9 cellular contexts compared by ENCODE assay signal in the genomic region with DNA sequence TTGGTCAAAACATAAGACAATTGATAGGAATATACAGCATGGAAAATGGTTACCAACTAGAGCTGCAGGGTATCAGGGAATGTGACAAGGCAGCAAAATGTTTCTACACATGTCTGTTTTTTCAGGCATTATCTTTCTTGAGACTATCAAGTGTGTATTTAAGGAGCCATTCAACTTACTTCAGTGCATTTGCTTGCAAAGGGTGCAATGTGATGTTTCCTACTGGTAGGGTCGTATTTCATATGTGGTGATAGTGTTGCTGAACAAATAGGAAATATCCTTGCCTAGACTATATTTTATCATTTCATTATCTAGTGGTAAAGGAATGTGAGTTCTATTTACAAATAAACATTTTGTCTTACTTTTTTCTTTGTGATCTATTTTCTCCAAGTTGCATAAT. TPM values are rescaled to one million over a fixed set of nuclear protein-coding genes. Genes with fewer than 3 reads are reported as not detected.
DNase-seq lines count a peak whose midpoint lies in the region; ATAC-seq and FAIRE-seq lines count a peak whose summit lies in the region.
"Had no signal": no experiment of that assay in that cellular context is flagged by ENCODE, and none has a peak within 500 bp of the region (broad histone marks: within the 10 kb centered on the region; RNA-seq: fewer than 3 reads in every experiment).

No MANE protein-coding gene starts in this region.

- H3K9ac ChIP-seq in GM23248, result peak overlapping the region; percentile 74

- no peak for FAIRE-seq in frontal cortex (lab: Jason Lieb, UNC)

- no peak for DNase-seq in GM23248
- DNase-seq in NCI-H1105 treated with DMSO at 0.1 percent for 48 hours (lab: John Stamatoyannopoulos, UW), result peak; percentile 39
- DNase-seq in activated T-helper 2 cell treated with anti-CD3 and anti-CD28 coated beads, Interferon-gamma antibody, Interleukin-2, Interleukin-4, amounts not matched to agents 10 μg/mL and 5 μg/mL and 100 μg/mL, durations not matched to agents 14 hours and 24 hours and 36 hours (ENCODE audit: low spot score), result no peak
- peak in 3 of 10 donors; percentile 29 to 56 (median 54) for DNase-seq in naive thymus-derived CD8-positive, alpha-beta T cell
- DNase-seq in GM19240 (ENCODE audit: insufficient read length, low spot score), result no peak
- DNase-seq in DMS79 treated with DMSO at 0.1 percent for 48 hours (lab: John Stamatoyannopoulos, UW), result no peak
- no peak for DNase-seq in frontal cortex (ENCODE audit: low spot score in 2 of 2)
- no peak for DNase-seq in NCI-H526 (lab: John Stamatoyannopoulos, UW)

- peaks cover 75% of the 10 kb centered on the region for H3K4me1 ChIP-seq in GM23248 (ENCODE audit: insufficient read depth)

- peaks cover 79% of the 10 kb centered on the region for H3K4me1 Mint-ChIP-seq in activated T-helper 2 cell treated with anti-CD3 and anti-CD28 coated beads, Interferon-gamma antibody, Interleukin-2, Interleukin-4, amounts not matched to agents 10 μg/mL and 5 μg/mL and 100 μg/mL, durations not matched to agents 14 hours and 24 hours and 36 hours (ENCODE audit: low read depth)
- peaks cover 32 to 94% (median 75%) of the 10 kb centered on the region in 4 donors for H3K4me1 Mint-ChIP-seq in naive thymus-derived CD8-positive, alpha-beta T cell

- H3K4me3 Mint-ChIP-seq in activated T-helper 2 cell treated with anti-CD3 and anti-CD28 coated beads, Interferon-gamma antibody, Interleukin-2, Interleukin-4, amounts not matched to agents 10 μg/mL and 5 μg/mL and 100 μg/mL, durations not matched to agents 14 hours and 24 hours and 36 hours (ENCODE audit: low read depth), result peak overlapping the region; percentile 43
- H3K4me3 Mint-ChIP-seq in naive thymus-derived CD8-positive, alpha-beta T cell, result peak overlapping the region; percentile 47 to 85 (median 78)

- H3K36me3 ChIP-seq in GM23248 (ENCODE audit: low read depth), result no peaks in the 10 kb centered on the region

- H3K36me3 Mint-ChIP-seq in activated T-helper 2 cell treated with anti-CD3 and anti-CD28 coated beads, Interferon-gamma antibody, Interleukin-2, Interleukin-4, amounts not matched to agents 10 μg/mL and 5 μg/mL and 100 μg/mL, durations not matched to agents 14 hours and 24 hours and 36 hours (ENCODE audit: low read depth), result peaks cover 44% of the 10 kb centered on the region
- peaks cover 0 to 24% (median 21%) of the 10 kb centered on the region in 3 donors for H3K36me3 Mint-ChIP-seq in naive thymus-derived CD8-positive, alpha-beta T cell

- 35 to 39% methylated on average over 1 of the region's 1 CpG for WGBS in GM23248 (ENCODE audit: low coverage in 1 of 2, low lambda C conversion rate in 2 of 2, missing lambda C conversion rate in 2 of 2), 2 experiments

- ATAC-seq in naive thymus-derived CD8-positive, alpha-beta T cell, result peak in 1 of 2 donors; percentile 19

- in situ Hi-C loops in GM23248 (cut with MboI), result loop anchor here (25.0 kb wide), 6 partner anchors 394 to 1169 kb away; partner anchors contain the start of genes C1orf53, LHX9 and NEK7

- no peaks in the 10 kb centered on the region for H4K20me1 ChIP-seq in GM23248 (ENCODE audit: insufficient read depth)

- peak overlapping the region; percentile 61 for H3K4me2 ChIP-seq in GM23248 (ENCODE audit: unreplicated experiment)

- no peaks in the 10 kb centered on the region for H3K79me2 ChIP-seq in GM23248 (ENCODE audit: insufficient read depth)

- H3K4me3 ChIP-seq in GM23248, result 0 out of 2 replicates have a peak overlapping the region, but pooled peaks have one; percentile 14

- peak overlapping the region; percentile 49; the same call in 1 of the 2 replicates for H2AFZ ChIP-seq in GM23248

- H3F3A ChIP-seq in GM23248 (ENCODE audit: insufficient read depth), result peaks cover 53% of the 10 kb centered on the region

- peak overlapping the region; percentile 70 for H3K27ac Mint-ChIP-seq in activated T-helper 2 cell treated with anti-CD3 and anti-CD28 coated beads, Interferon-gamma antibody, Interleukin-2, Interleukin-4, amounts not matched to agents 10 μg/mL and 5 μg/mL and 100 μg/mL, durations not matched to agents 14 hours and 24 hours and 36 hours
- peak overlapping the region; percentile 95 to 100 (median 99) for H3K27ac Mint-ChIP-seq in naive thymus-derived CD8-positive, alpha-beta T cell

- no peaks in the 10 kb centered on the region for H3K27me3 ChIP-seq in GM23248 (replicated peaks; ENCODE audit: insufficient read depth)

- H3K9me3 ChIP-seq in GM23248 (ENCODE audit: low read depth), result no peaks in the 10 kb centered on the region

- no peaks in the 10 kb centered on the region for H3K9me2 ChIP-seq in GM23248 (ENCODE audit: insufficient read depth)

- peak overlapping the region; percentile 94 for H3K27ac ChIP-seq in GM23248

- intact Hi-C loops in activated T-helper 2 cell treated with anti-CD3 and anti-CD28 coated beads, Interferon-gamma antibody, Interleukin-2, Interleukin-4, amounts not matched to agents 10 μg/mL and 5 μg/mL and 100 μg/mL, durations not matched to agents 14 hours and 24 hours and 36 hours (cut with micrococcal nuclease), result loop anchor here (1.0 to 10.0 kb wide), 9 partner anchors 12 to 766 kb away; partner anchors contain the start of genes LHX9 and NEK7

- POLR2A ChIA-PET in naive thymus-derived CD8-positive, alpha-beta T cell (lab: Charles Lee), result interaction anchor here (0.7 to 8.4 kb wide), 19 partner anchors 10 to 160 kb away, joined by 3 to 110 read pairs (median 7); partner anchors contain the start of gene PTPRC

- H3K9me3 Mint-ChIP-seq in activated T-helper 2 cell treated with anti-CD3 and anti-CD28 coated beads, Interferon-gamma antibody, Interleukin-2, Interleukin-4, amounts not matched to agents 10 μg/mL and 5 μg/mL and 100 μg/mL, durations not matched to agents 14 hours and 24 hours and 36 hours, result no peaks in the 10 kb centered on the region
- H3K9me3 Mint-ChIP-seq in naive thymus-derived CD8-positive, alpha-beta T cell, result no peaks in the 10 kb centered on the region

- no peaks in the 10 kb centered on the region for H3K27me3 Mint-ChIP-seq in activated T-helper 2 cell treated with anti-CD3 and anti-CD28 coated beads, Interferon-gamma antibody, Interleukin-2, Interleukin-4, amounts not matched to agents 10 μg/mL and 5 μg/mL and 100 μg/mL, durations not matched to agents 14 hours and 24 hours and 36 hours (ENCODE audit: low read depth)
- H3K27me3 Mint-ChIP-seq in naive thymus-derived CD8-positive, alpha-beta T cell, result no peaks in the 10 kb centered on the region

RNA-seq across cellular contexts. Expression of gene PTPRC, which starts 42.4 kb away (rescaled TPM):
- 0.38 and 0.86 TPM in 2 replicates for total RNA-seq in GM23248 (2014; rRNA removed; shearing (Covaris generic))
- polyA plus RNA-seq in GM23248 (2016; fragmentation: Nextera tagmentation; extraction: Ambion mirVana), result 0.66 and 0.70 TPM in 2 replicates
- total RNA-seq in activated T-helper 2 cell treated with anti-CD3 and anti-CD28 coated beads, Interferon-gamma antibody, Interleukin-2, Interleukin-4, amounts not matched to agents 10 μg/mL and 5 μg/mL and 100 μg/mL, durations not matched to agents 14 hours and 24 hours and 36 hours, result 321 and 333 TPM in 2 replicates
- 100 to 1,000 TPM; 906 to 970 TPM for total RNA-seq in naive thymus-derived CD8-positive, alpha-beta T cell
- polyA plus RNA-seq in naive thymus-derived CD8-positive, alpha-beta T cell, result 1,000 to 10,000 TPM in 2 of 3 donors, 100 to 1,000 TPM in 1; 980 to 1,253 (median 1,023) TPM
- 2.9 TPM for total RNA-seq in frontal cortex
- total RNA-seq: H7 had no signal

Comparison
In these comparisons a context has a peak if more than half of its experiments do, and no peak if none do; other contexts are left out.
1. RNA of gene PTPRC, which starts 42.4 kb away (total RNA-seq): 906 to 970 TPM in naive thymus-derived CD8-positive, alpha-beta T cell and 321 to 333 TPM in activated T-helper 2 cell treated with anti-CD3 and anti-CD28 coated beads, Interferon-gamma antibody, Interleukin-2, Interleukin-4, amounts not matched to agents 10 μg/mL and 5 μg/mL and 100 μg/mL, durations not matched to agents 14 hours and 24 hours and 36 hours; 2.9 TPM in frontal cortex (single experiment) and 0.38 to 0.86 TPM in GM23248; every median in the first group is over 10 times any median in the second.